8 cellular contexts compared by ENCODE assay signal in the genomic region with DNA sequence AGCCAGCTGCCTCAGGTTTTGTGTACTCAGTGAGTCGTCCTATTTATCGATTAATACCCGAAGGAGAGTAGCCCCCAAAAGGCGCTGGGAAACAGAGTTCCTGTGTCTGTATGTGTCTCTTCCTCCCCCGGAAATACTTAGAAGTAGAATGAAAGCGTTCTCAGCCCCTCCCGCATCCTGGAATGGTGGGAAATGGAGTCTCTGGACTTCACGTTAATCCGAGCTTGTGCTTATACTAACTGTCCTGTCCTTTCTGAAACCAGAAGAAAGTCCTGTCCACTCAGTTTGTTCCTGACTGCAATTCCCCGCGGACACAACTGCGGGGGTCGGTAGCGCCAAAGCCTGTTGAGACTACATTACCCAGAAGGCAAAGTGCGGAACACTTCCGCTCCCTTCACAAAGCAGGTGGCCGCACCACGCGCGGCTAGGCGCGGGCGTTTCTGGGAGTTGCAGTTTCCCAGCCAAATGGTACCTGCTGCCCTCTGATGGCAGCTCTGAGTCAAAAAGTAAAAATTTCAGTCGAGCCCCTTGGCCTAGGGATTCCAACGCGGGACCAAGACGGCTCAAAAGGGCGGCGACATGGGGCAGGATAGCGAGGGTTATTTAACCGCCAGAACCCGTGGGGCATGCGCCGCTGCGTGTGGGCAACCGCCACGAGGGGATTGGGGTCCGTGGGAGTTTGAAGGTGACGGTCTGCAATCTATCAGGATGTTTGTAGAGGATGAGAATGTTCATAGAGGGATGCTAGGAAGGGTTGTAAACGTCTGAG. TPM values are rescaled to one million over a fixed set of nuclear protein-coding genes. Genes with fewer than 3 reads are reported as not detected.
DNase-seq lines count a peak whose midpoint lies in the region; ATAC-seq, FAIRE-seq and TF ChIP-seq lines count a peak whose summit lies in the region.

No MANE protein-coding gene starts in this region.

- H3K9me3 ChIP-seq in KOPT-K1 (ENCODE audit: insufficient read depth, low read length, poor library complexity, severe bottlenecking) (no peaks in the 10 kb centered on the region), fibroblast of lung (ENCODE audit: control insufficient read depth, insufficient read depth, low read depth, low read length) (no peaks in the 10 kb centered on the region)

- H3K79me2 ChIP-seq in fibroblast of lung (ENCODE audit: control insufficient read depth, insufficient read depth, low read length): peaks cover 35% of the 10 kb centered on the region

- peaks cover 13% of the 10 kb centered on the region for H3K4me1 ChIP-seq in fibroblast of lung (ENCODE audit: control insufficient read depth, extremely low read depth, insufficient read depth, low read length)

- H3K9me3 Mint-ChIP-seq in Calu3 (ENCODE audit: low read depth, unreplicated experiment) (no peaks in the 10 kb centered on the region), naive B cell (no peaks in the 10 kb centered on the region)
- no peaks in the 10 kb centered on the region for H3K9me3 Mint-ChIP-seq in activated T-helper 1 cell treated with anti-CD3 and anti-CD28 coated beads, Interleukin-12 subunit alpha, Interleukin-12 subunit beta, Interleukin-2, Interleukin-4 antibody, amounts not matched to agents 30 ng/mL and 10 ng/mL and 1 ng/mL, durations not matched to agents 14 hours and 24 hours and 36 hours
- no peaks in the 10 kb centered on the region for H3K9me3 Mint-ChIP-seq in stimulated activated effector memory CD8-positive, alpha-beta T cell treated with anti-CD3 and anti-CD28 coated beads, Interleukin-12 subunit alpha, Interleukin-12 subunit beta, amount 100 ng/mL, for 72 hours

- H3K4me1 Mint-ChIP-seq in Calu3 (ENCODE audit: low read depth, unreplicated experiment): peaks cover 40% of the 10 kb centered on the region
- peaks cover 49% of the 10 kb centered on the region for H3K4me1 Mint-ChIP-seq in activated T-helper 1 cell treated with anti-CD3 and anti-CD28 coated beads, Interleukin-12 subunit alpha, Interleukin-12 subunit beta, Interleukin-2, Interleukin-4 antibody, amounts not matched to agents 30 ng/mL and 10 ng/mL and 1 ng/mL, durations not matched to agents 14 hours and 24 hours and 36 hours (ENCODE audit: low read depth)
- peaks cover 50 to 59% (median 54%) of the 10 kb centered on the region in 3 donors for H3K4me1 Mint-ChIP-seq in naive B cell
- H3K4me1 Mint-ChIP-seq in stimulated activated effector memory CD8-positive, alpha-beta T cell treated with anti-CD3 and anti-CD28 coated beads, Interleukin-12 subunit alpha, Interleukin-12 subunit beta, amount 100 ng/mL, for 72 hours: peaks cover 59% of the 10 kb centered on the region

- DNase-seq in Calu3: peak; percentile 95
- DNase-seq in RCC 7860 (ENCODE audit: low spot score): peak; percentile 81
- peak; percentile 89 for DNase-seq in activated T-helper 1 cell treated with anti-CD3 and anti-CD28 coated beads, Interleukin-12 subunit alpha, Interleukin-12 subunit beta, Interleukin-2, Interleukin-4 antibody, amounts not matched to agents 30 ng/mL and 10 ng/mL and 1 ng/mL, durations not matched to agents 14 hours and 24 hours and 36 hours (ENCODE audit: low spot score)
- DNase-seq in fibroblast of lung (ENCODE audit: low read depth in 2 of 2): peak; percentile 92
- peak; percentile 91 for DNase-seq in naive B cell
- DNase-seq in stimulated activated effector memory CD8-positive, alpha-beta T cell treated with anti-CD3 and anti-CD28 coated beads, Interleukin-12 subunit alpha, Interleukin-12 subunit beta, amount 100 ng/mL, for 72 hours (ENCODE audit: low spot score in 2 of 2): peak; percentile 77 to 93

- no peaks in the 10 kb centered on the region for H4K20me1 ChIP-seq in fibroblast of lung (ENCODE audit: control insufficient read depth, extremely low read depth, insufficient read depth, low read length)

- H3K27me3 Mint-ChIP-seq in Calu3 (ENCODE audit: unreplicated experiment) (no peaks in the 10 kb centered on the region), naive B cell (no peaks in the 10 kb centered on the region)
- no peaks in the 10 kb centered on the region for H3K27me3 Mint-ChIP-seq in activated T-helper 1 cell treated with anti-CD3 and anti-CD28 coated beads, Interleukin-12 subunit alpha, Interleukin-12 subunit beta, Interleukin-2, Interleukin-4 antibody, amounts not matched to agents 30 ng/mL and 10 ng/mL and 1 ng/mL, durations not matched to agents 14 hours and 24 hours and 36 hours (ENCODE audit: insufficient read depth)

- CTCF ChIA-PET in Calu3 (lab: Charles Lee): interaction anchor here (0.7 to 2.7 kb wide), 10 partner anchors 11 to 136 kb away, joined by 3 to 25 read pairs (median 3); no protein-coding TSS in a partner anchor

- peak overlapping the region; percentile 75 for H3K4me3 Mint-ChIP-seq in Calu3 (ENCODE audit: low read depth, unreplicated experiment)
- H3K4me3 Mint-ChIP-seq in activated T-helper 1 cell treated with anti-CD3 and anti-CD28 coated beads, Interleukin-12 subunit alpha, Interleukin-12 subunit beta, Interleukin-2, Interleukin-4 antibody, amounts not matched to agents 30 ng/mL and 10 ng/mL and 1 ng/mL, durations not matched to agents 14 hours and 24 hours and 36 hours: peak overlapping the region; percentile 92
- peak overlapping the region; percentile 79 to 100 (median 97) for H3K4me3 Mint-ChIP-seq in naive B cell
- H3K4me3 Mint-ChIP-seq in stimulated activated effector memory CD8-positive, alpha-beta T cell treated with anti-CD3 and anti-CD28 coated beads, Interleukin-12 subunit alpha, Interleukin-12 subunit beta, amount 100 ng/mL, for 72 hours: peak overlapping the region; percentile 88

- peaks cover 80% of the 10 kb centered on the region for H3K36me3 Mint-ChIP-seq in Calu3 (ENCODE audit: insufficient read depth, unreplicated experiment)
- H3K36me3 Mint-ChIP-seq in activated T-helper 1 cell treated with anti-CD3 and anti-CD28 coated beads, Interleukin-12 subunit alpha, Interleukin-12 subunit beta, Interleukin-2, Interleukin-4 antibody, amounts not matched to agents 30 ng/mL and 10 ng/mL and 1 ng/mL, durations not matched to agents 14 hours and 24 hours and 36 hours (ENCODE audit: low read depth): peaks cover 6% of the 10 kb centered on the region
- no peaks in the 10 kb centered on the region for H3K36me3 Mint-ChIP-seq in naive B cell
- H3K36me3 Mint-ChIP-seq in stimulated activated effector memory CD8-positive, alpha-beta T cell treated with anti-CD3 and anti-CD28 coated beads, Interleukin-12 subunit alpha, Interleukin-12 subunit beta, amount 100 ng/mL, for 72 hours: peaks cover 64% of the 10 kb centered on the region

- peak; percentile 75 for TF ChIP-seq CTCF in Calu3 (IDR thresholded peaks at IDR 0.05; ENCODE audit: unreplicated experiment)
- peak; percentile 53 to 62 for TF ChIP-seq CTCF in fibroblast of lung (conservative IDR thresholded peaks at IDR 0.05 in 1 of 2, IDR thresholded peaks at IDR 0.05 in 1 of 2; ENCODE audit: low read depth in 1 of 2, low read length in 2 of 2)

- H3K4me2 ChIP-seq in fibroblast of lung (ENCODE audit: extremely low read depth, insufficient read depth, low read length): peak overlapping the region; percentile 74

- H3K27ac Mint-ChIP-seq in Calu3 (ENCODE audit: unreplicated experiment) (peak overlapping the region; percentile 51), naive B cell (peak overlapping the region; percentile 92 to 100 (median 97))
- H3K27ac Mint-ChIP-seq in activated T-helper 1 cell treated with anti-CD3 and anti-CD28 coated beads, Interleukin-12 subunit alpha, Interleukin-12 subunit beta, Interleukin-2, Interleukin-4 antibody, amounts not matched to agents 30 ng/mL and 10 ng/mL and 1 ng/mL, durations not matched to agents 14 hours and 24 hours and 36 hours: peak overlapping the region; percentile 91
- H3K27ac Mint-ChIP-seq in stimulated activated effector memory CD8-positive, alpha-beta T cell treated with anti-CD3 and anti-CD28 coated beads, Interleukin-12 subunit alpha, Interleukin-12 subunit beta, amount 100 ng/mL, for 72 hours: peak overlapping the region; percentile 96

- FAIRE-seq in RCC 7860 (lab: Jason Lieb, UNC): peak; percentile 61

- H3K9ac ChIP-seq in fibroblast of lung (ENCODE audit: insufficient read depth, low read length): peak overlapping the region; percentile 38

- intact Hi-C loops in Calu3 (cut with micrococcal nuclease; ENCODE audit: unreplicated experiment): loop anchor here (1.0 kb wide), 2 partner anchors 81 to 136 kb away; partner anchors contain the start of gene MEGF8
- intact Hi-C loops in activated T-helper 1 cell treated with anti-CD3 and anti-CD28 coated beads, Interleukin-12 subunit alpha, Interleukin-12 subunit beta, Interleukin-2, Interleukin-4 antibody, amounts not matched to agents 30 ng/mL and 10 ng/mL and 1 ng/mL, durations not matched to agents 14 hours and 24 hours and 36 hours (cut with micrococcal nuclease): loop anchor here (1.0 to 10.0 kb wide), 8 partner anchors 10 to 980 kb away; partner anchors contain the start of genes ARHGEF1 and HNRNPUL1

- H3K27ac ChIP-seq in KOPT-K1 (ENCODE audit: low read depth, low read length, poor library complexity, severe bottlenecking): peak overlapping the region; percentile 82
- H3K27ac ChIP-seq in fibroblast of lung (ENCODE audit: insufficient read depth, low read length): peak overlapping the region; percentile 64

- peak overlapping the region; percentile 27 to 91 (median 64) for H3K4me3 ChIP-seq in fibroblast of lung (replicated peaks in 1 of 4; ENCODE audit: control extremely low read depth in 1 of 4, insufficient read depth in 1 of 4, low read depth in 3 of 4, low read length in 4 of 4)

- ATAC-seq in GM21515 (IDR thresholded peaks at IDR 0.05; ENCODE audit: unreplicated experiment): peak; percentile 39
- ATAC-seq in naive B cell (ENCODE audit: low read depth in 2 of 2): peak; percentile 34 to 43
- ATAC-seq in stimulated activated effector memory CD8-positive, alpha-beta T cell treated with anti-CD3 and anti-CD28 coated beads, Interleukin-12 subunit alpha, Interleukin-12 subunit beta, amount 100 ng/mL, for 72 hours: peak; percentile 63

- H3K36me3 ChIP-seq in KOPT-K1 (ENCODE audit: insufficient read depth, low read length) (peaks cover 31% of the 10 kb centered on the region), fibroblast of lung (ENCODE audit: control insufficient read depth, insufficient read depth, low read length) (peaks cover 10% of the 10 kb centered on the region)

- BruUV-seq in Calu3 (replicated peaks; lab: Mats Ljungman, UMichigan): no TSS peak

- peak overlapping the region; percentile 30 for H2AFZ ChIP-seq in fibroblast of lung (ENCODE audit: low read length)

- H3K27me3 ChIP-seq in fibroblast of lung (ENCODE audit: control insufficient read depth, insufficient read depth, low read length): no peaks in the 10 kb centered on the region

RNA-seq across cellular contexts. Expression of gene GSK3A, which starts 2.2 kb away (rescaled TPM):
- total RNA-seq in Calu3 (2022) (58.8 and 60.6 TPM in 2 replicates), fibroblast of lung (8.7 and 11.6 TPM in 2 replicates)
- total RNA-seq in activated T-helper 1 cell treated with anti-CD3 and anti-CD28 coated beads, Interleukin-12 subunit alpha, Interleukin-12 subunit beta, Interleukin-2, Interleukin-4 antibody, amounts not matched to agents 30 ng/mL and 10 ng/mL and 1 ng/mL, durations not matched to agents 14 hours and 24 hours and 36 hours: 56.6 and 57.2 TPM in 2 replicates
- polyA plus RNA-seq in fibroblast of lung (21.7 and 30.6 TPM in 2 replicates), naive B cell (ENCODE audit: low read depth in 6 of 6) (10 to 100 TPM; 11.7 to 30.9 (median 18.3) TPM)
- polyA plus RNA-seq in fibroblast of lung (2012): 32.3 and 41.3 TPM in 2 replicates
- 45.4 and 93.0 TPM in 2 replicates for polyA minus RNA-seq in fibroblast of lung (ENCODE audit: low replicate concordance)

RNA-seq across cellular contexts. Expression of gene ERF, which starts 10.3 kb away (rescaled TPM):
- total RNA-seq in Calu3 (2022) (100 and 124 TPM in 2 replicates), fibroblast of lung (13.2 and 14.1 TPM in 2 replicates)
- total RNA-seq in activated T-helper 1 cell treated with anti-CD3 and anti-CD28 coated beads, Interleukin-12 subunit alpha, Interleukin-12 subunit beta, Interleukin-2, Interleukin-4 antibody, amounts not matched to agents 30 ng/mL and 10 ng/mL and 1 ng/mL, durations not matched to agents 14 hours and 24 hours and 36 hours: 71.9 and 78.4 TPM in 2 replicates
- polyA plus RNA-seq in fibroblast of lung (35.3 and 36.3 TPM in 2 replicates), naive B cell (ENCODE audit: low read depth in 6 of 6) (1 to 10 TPM in 5 of 6 donors, under 1 TPM in 1; 0.68 to 8.2 (median 3.8) TPM)
- 37.5 and 44.0 TPM in 2 replicates for polyA plus RNA-seq in fibroblast of lung (2012)
- polyA minus RNA-seq in fibroblast of lung (ENCODE audit: low replicate concordance): 36.3 and 46.2 TPM in 2 replicates

RNA-seq across cellular contexts. Expression of gene CIC, which starts 24.4 kb away (rescaled TPM):
- total RNA-seq in Calu3 (2022) (72.6 and 75.5 TPM in 2 replicates), fibroblast of lung (16.7 and 23.6 TPM in 2 replicates)
- total RNA-seq in activated T-helper 1 cell treated with anti-CD3 and anti-CD28 coated beads, Interleukin-12 subunit alpha, Interleukin-12 subunit beta, Interleukin-2, Interleukin-4 antibody, amounts not matched to agents 30 ng/mL and 10 ng/mL and 1 ng/mL, durations not matched to agents 14 hours and 24 hours and 36 hours: 66.9 and 68.0 TPM in 2 replicates
- polyA plus RNA-seq in fibroblast of lung (8.5 and 14.5 TPM in 2 replicates), naive B cell (ENCODE audit: low read depth in 6 of 6) (1 to 10 TPM in 5 of 6 donors, under 1 TPM in 1; 0.05 to 5.3 (median 2.1) TPM)
- polyA plus RNA-seq in fibroblast of lung (2012): 32.9 and 41.3 TPM in 2 replicates
- 36.6 and 51.1 TPM in 2 replicates for polyA minus RNA-seq in fibroblast of lung (ENCODE audit: low replicate concordance)

RNA-seq across cellular contexts. Expression of gene ZNF526, which starts 24.5 kb away (rescaled TPM):
- total RNA-seq in Calu3 (2022) (25.4 and 32.3 TPM in 2 replicates), fibroblast of lung (6.7 and 7.8 TPM in 2 replicates)
- total RNA-seq in activated T-helper 1 cell treated with anti-CD3 and anti-CD28 coated beads, Interleukin-12 subunit alpha, Interleukin-12 subunit beta, Interleukin-2, Interleukin-4 antibody, amounts not matched to agents 30 ng/mL and 10 ng/mL and 1 ng/mL, durations not matched to agents 14 hours and 24 hours and 36 hours: 18.4 and 18.5 TPM in 2 replicates
- polyA plus RNA-seq in fibroblast of lung (4.9 and 5.9 TPM in 2 replicates), naive B cell (ENCODE audit: low read depth in 6 of 6) (1 to 10 TPM in 5 of 6 donors, not detected in 1; 4.0 to 8.6 (median 5.1) TPM)
- 7.5 and 8.6 TPM in 2 replicates for polyA plus RNA-seq in fibroblast of lung (2012)
- polyA minus RNA-seq in fibroblast of lung (ENCODE audit: low replicate concordance): 20.8 and 25.5 TPM in 2 replicates

RNA-seq across cellular contexts. Expression of gene DEDD2, which starts 27.2 kb away (rescaled TPM):
- total RNA-seq in Calu3 (2022) (67.5 and 78.3 TPM in 2 replicates), fibroblast of lung (11.3 and 17.8 TPM in 2 replicates)
- 36.9 and 37.9 TPM in 2 replicates for total RNA-seq in activated T-helper 1 cell treated with anti-CD3 and anti-CD28 coated beads, Interleukin-12 subunit alpha, Interleukin-12 subunit beta, Interleukin-2, Interleukin-4 antibody, amounts not matched to agents 30 ng/mL and 10 ng/mL and 1 ng/mL, durations not matched to agents 14 hours and 24 hours and 36 hours
- polyA plus RNA-seq in fibroblast of lung (9.8 and 10.0 TPM in 2 replicates), naive B cell (ENCODE audit: low read depth in 6 of 6) (100 to 1,000 TPM; 127 to 150 (median 140) TPM)
- polyA plus RNA-seq in fibroblast of lung (2012): 11.4 and 12.8 TPM in 2 replicates
- polyA minus RNA-seq in fibroblast of lung (ENCODE audit: low replicate concordance): 14.6 and 15.0 TPM in 2 replicates

Comparison
In these comparisons a context has a peak if more than half of its experiments do, and no peak if none do; other contexts are left out.
1. Peak in every context shown above with its lines: DNase-seq, ATAC-seq, H3K4me3 ChIP-seq and H3K27ac ChIP-seq.